In genomic region chr4:10105920-10106319, GRCh38 we compare ENCODE assay signal across 2 cellular contexts.
TF ChIP-seq lines count a peak whose summit lies in the region.

No MANE protein-coding gene starts in this region.

TF ChIP-seq in SK-N-SH, 30 proteins besides CTCF, POLR2A, EP300 and RAD21 (continued from another document):
- TF ChIP-seq PBX3 (IDR thresholded peaks at IDR 0.05) (no peak), ELF1 (IDR thresholded peaks at IDR 0.05) (no peak)
TF ChIP-seq in SK-N-SH: peak in this region for 0.

TF ChIP-seq in SK-N-SH treated with all-trans-retinoic acid at 6 μM for 48 hours, 23 proteins besides CTCF, POLR2A, EP300 and RAD21 (continued from another document):
- TF ChIP-seq CSDC2 (CRISPR knock-in tag; IDR thresholded peaks at IDR 0.05), result no peak
- TF ChIP-seq CSRNP3 (CRISPR knock-in tag; IDR thresholded peaks at IDR 0.05), result no peak
- TF ChIP-seq RARB (CRISPR knock-in tag; IDR thresholded peaks at IDR 0.05), result no peak
- no peak for TF ChIP-seq SNAI2 (CRISPR knock-in tag; IDR thresholded peaks at IDR 0.05)
- TF ChIP-seq TSHZ2 (CRISPR knock-in tag; IDR thresholded peaks at IDR 0.05), result no peak
- TF ChIP-seq ZFP30 (CRISPR knock-in tag; IDR thresholded peaks at IDR 0.05), result no peak
- TF ChIP-seq ZC3H10 (CRISPR knock-in tag; IDR thresholded peaks at IDR 0.05), result no peak
- no peak for TF ChIP-seq ARNTL (CRISPR knock-in tag; IDR thresholded peaks at IDR 0.05; ENCODE audit: borderline replicate concordance, low read depth)
- TF ChIP-seq BACH2 (CRISPR knock-in tag; IDR thresholded peaks at IDR 0.05; ENCODE audit: borderline replicate concordance), result no peak
